ENCODE assay signal across 32 cellular contexts in genomic region chr15:51338496-51338895, GRCh38. TPM values are rescaled to one million over a fixed set of nuclear protein-coding genes. Genes with fewer than 3 reads are reported as not detected.
"Had no signal": no experiment of that assay in that cellular context is flagged by ENCODE, and none has a peak within 500 bp of the region (broad histone marks: within the 10 kb centered on the region; RNA-seq: fewer than 3 reads in every experiment).

TSS of gene CYP19A1 (minus strand) at chr15:51338596. CDS start at chr15:51242912, 95,684 bp downstream.

- H3K9me3 ChIP-seq: colonic mucosa, esophagus squamous epithelium, heart right ventricle, lower lobe of right lung, mucosa of descending colon, neutrophil, pancreas, sigmoid colon, thyroid gland, upper lobe of left lung had no signal

- H3K36me3 Mint-ChIP-seq: immature natural killer cell; naive B cell; natural killer cell treated with Interleukin-12 subunit alpha and Interleukin-12 subunit beta and Interleukin-15 and Interleukin-18, amount 100 ng/mL, for 72 hours; stimulated activated effector memory CD8-positive, alpha-beta T cell treated with anti-CD3 and anti-CD28 coated beads, Interleukin-12 subunit alpha, Interleukin-12 subunit beta, amount 100 ng/mL, for 72 hours had no signal

- H3K4me3 Mint-ChIP-seq: central memory CD8-positive, alpha-beta T cell; dendritic cell treated with granulocyte-macrophage colony-stimulating factor and Interleukin-4, amounts not matched to agents 40 ng/mL and 50 ng/mL, for 4 days; endodermal cell; immature natural killer cell; natural killer cell treated with Interleukin-12 subunit alpha and Interleukin-12 subunit beta and Interleukin-15 and Interleukin-18, amount 100 ng/mL, for 72 hours; neural crest cell; stimulated activated effector memory CD8-positive, alpha-beta T cell treated with anti-CD3 and anti-CD28 coated beads, Interleukin-12 subunit alpha, Interleukin-12 subunit beta, amount 100 ng/mL, for 72 hours; stimulated activated naive CD8-positive, alpha-beta T cell treated with anti-CD3 and anti-CD28 coated beads, Interleukin-15, Interleukin-2, amounts not matched to agents 100 ng/mL and 50 ng/mL, for 24 hours had no signal

- H3K4me3 ChIP-seq: colonic mucosa, esophagus squamous epithelium, heart right ventricle, lower lobe of right lung, mucosa of descending colon, pancreas, sigmoid colon, thyroid gland, upper lobe of left lung had no signal

- H3K4me1 Mint-ChIP-seq: central memory CD8-positive, alpha-beta T cell; endodermal cell; immature natural killer cell; neural crest cell; stimulated activated effector memory CD8-positive, alpha-beta T cell treated with anti-CD3 and anti-CD28 coated beads, Interleukin-12 subunit alpha, Interleukin-12 subunit beta, amount 100 ng/mL, for 72 hours had no signal

- H3K27ac ChIP-seq: colonic mucosa, lower lobe of right lung, neutrophil, pancreas, thyroid gland, upper lobe of left lung had no signal

- H3K27me3 ChIP-seq: thyroid gland, upper lobe of left lung had no signal

- FAIRE-seq: endothelial cell of umbilical vein, pancreas, urothelium cell line had no signal

- H3K9me3 Mint-ChIP-seq: central memory CD8-positive, alpha-beta T cell; dendritic cell treated with granulocyte-macrophage colony-stimulating factor and Interleukin-4, amounts not matched to agents 40 ng/mL and 50 ng/mL, for 4 days; endodermal cell; immature natural killer cell; naive B cell; natural killer cell treated with Interleukin-12 subunit alpha and Interleukin-12 subunit beta and Interleukin-15 and Interleukin-18, amount 100 ng/mL, for 72 hours; stimulated activated naive CD8-positive, alpha-beta T cell treated with anti-CD3 and anti-CD28 coated beads, Interleukin-15, Interleukin-2, amounts not matched to agents 100 ng/mL and 50 ng/mL, for 24 hours had no signal

- DNase-seq: colonic mucosa; effector CD8-positive, alpha-beta T cell; endodermal cell; esophagus squamous epithelium; foreskin melanocyte; glutamatergic neuron; heart right ventricle; hippocampal formation; immature natural killer cell; kidney glomerular epithelial cell; left ventricle myocardium superior; lower lobe of right lung; mucosa of descending colon; naive B cell; pancreas; sigmoid colon; stimulated activated CD4-positive, alpha-beta T cell treated with anti-CD3 and anti-CD28 coated beads, Interleukin-2, amount 100 ng/mL, for 24 hours; stimulated activated CD4-positive, alpha-beta T cell treated with anti-CD3 and anti-CD28 coated beads, Interleukin-4, amount 100 ng/mL, for 24 hours; thyroid gland; upper lobe of left lung had no signal

- H3K36me3 ChIP-seq: colonic mucosa, esophagus squamous epithelium, heart right ventricle, lower lobe of right lung, neutrophil, pancreas, sigmoid colon, thyroid gland, upper lobe of left lung had no signal

- H3K27ac Mint-ChIP-seq: dendritic cell treated with granulocyte-macrophage colony-stimulating factor and Interleukin-4, amounts not matched to agents 40 ng/mL and 50 ng/mL, for 4 days; endodermal cell; immature natural killer cell; natural killer cell treated with Interleukin-12 subunit alpha and Interleukin-12 subunit beta and Interleukin-15 and Interleukin-18, amount 100 ng/mL, for 72 hours; progenitor cell of endocrine pancreas; stimulated activated effector memory CD8-positive, alpha-beta T cell treated with anti-CD3 and anti-CD28 coated beads, Interleukin-12 subunit alpha, Interleukin-12 subunit beta, amount 100 ng/mL, for 72 hours; stimulated activated naive CD8-positive, alpha-beta T cell treated with anti-CD3 and anti-CD28 coated beads, Interleukin-15, Interleukin-2, amounts not matched to agents 100 ng/mL and 50 ng/mL, for 24 hours had no signal

- ATAC-seq: heart right ventricle; left ventricle myocardium superior; lower lobe of right lung; mucosa of descending colon; natural killer cell treated with Interleukin-12 subunit alpha and Interleukin-12 subunit beta and Interleukin-15 and Interleukin-18, amount 100 ng/mL, for 72 hours; pancreas; stimulated activated effector memory CD8-positive, alpha-beta T cell treated with anti-CD3 and anti-CD28 coated beads, Interleukin-12 subunit alpha, Interleukin-12 subunit beta, amount 100 ng/mL, for 72 hours had no signal

RNA-seq across cellular contexts. Expression of gene CYP19A1, which starts in this region (rescaled TPM):
- total RNA-seq: chondrocyte; colonic mucosa; endodermal cell; endothelial cell of umbilical vein; epithelial cell of proximal tubule; natural killer cell treated with Interleukin-12 subunit alpha and Interleukin-12 subunit beta and Interleukin-15 and Interleukin-18, amount 100 ng/mL, for 72 hours; neural crest cell; progenitor cell of endocrine pancreas had no signal
- polyA plus RNA-seq: endothelial cell of umbilical vein, immature natural killer cell had no signal
